Comparison of ENCODE assay signal across 8 cellular contexts in the genomic region with DNA sequence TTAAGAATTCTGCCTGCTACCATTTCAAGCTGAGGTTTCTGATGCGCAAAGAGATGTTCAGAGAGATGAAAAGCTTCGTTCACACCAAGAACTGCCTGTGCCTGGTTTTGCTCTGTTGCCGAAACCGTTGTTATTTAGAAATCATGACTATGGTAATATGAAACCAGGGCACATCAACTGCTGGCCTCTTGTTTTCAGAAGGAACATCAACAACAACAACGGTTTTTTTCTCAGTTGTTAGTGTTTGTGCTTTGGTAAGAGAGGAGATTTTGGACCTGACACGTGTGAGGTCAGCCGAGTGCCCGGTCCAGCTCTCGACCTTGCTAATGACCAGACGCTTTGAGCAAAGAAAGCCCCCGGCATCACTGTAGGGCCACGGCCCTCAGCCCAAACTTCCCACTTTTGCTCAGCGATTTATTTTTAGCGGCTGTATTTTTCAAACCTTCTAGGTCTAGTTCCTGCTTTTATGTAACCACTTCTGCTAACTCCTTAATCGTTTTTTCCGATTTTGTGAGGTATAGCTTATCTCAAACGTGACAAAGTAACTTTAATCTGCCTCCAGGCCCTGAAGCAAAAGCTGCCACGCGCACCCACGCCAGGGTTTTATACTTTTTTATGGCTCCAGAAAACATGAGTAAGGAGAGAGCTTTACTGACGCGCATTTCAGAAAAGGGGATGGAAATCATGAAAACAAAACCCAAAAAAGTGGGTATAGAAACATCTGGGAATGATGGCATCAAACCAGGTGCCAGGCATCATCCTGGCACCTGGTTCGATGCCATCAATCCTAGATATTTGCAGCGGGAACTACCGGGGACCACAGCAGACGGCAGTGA. TPM values are rescaled to one million over a fixed set of nuclear protein-coding genes. Genes with fewer than 3 reads are reported as not detected.
DNase-seq lines count a peak whose midpoint lies in the region; ATAC-seq, FAIRE-seq and TF ChIP-seq lines count a peak whose summit lies in the region.

No MANE protein-coding gene starts in this region.

- H3K27me3 Mint-ChIP-seq in activated B cell treated with CpG ODN at 0.5 μM for 24 hours, result no peaks in the 10 kb centered on the region

- H3K9me3 ChIP-seq in mononuclear cell (ENCODE audit: low read depth, low read length) (no peaks in the 10 kb centered on the region), SJCRH30 (replicated peaks) (no peaks in the 10 kb centered on the region), small intestine (ENCODE audit: control insufficient read depth, low read depth) (no peaks in the 10 kb centered on the region)

- H3K27ac Mint-ChIP-seq in activated B cell treated with CpG ODN at 0.5 μM for 24 hours, result no peak overlapping the region

- DNase-seq in activated B cell treated with CpG ODN at 0.5 μM for 24 hours (peak; percentile 59), DMS79 treated with DMSO at 0.1 percent for 48 hours (lab: John Stamatoyannopoulos, UW) (no peak), SJCRH30 (no peak), small intestine (no peak)

- CTCF ChIA-PET in activated B cell treated with CpG ODN at 0.5 μM for 24 hours (lab: Charles Lee), result interaction anchor here (0.6 to 3.6 kb wide), 10 partner anchors 10 to 98 kb away, joined by 3 to 24 read pairs (median 5); no protein-coding TSS in a partner anchor

- 59 to 76% (median 65%) methylated on average over 26 of the region's 26 CpGs for WGBS in small intestine, 3 donors

- no peak for FAIRE-seq in small intestine (lab: Jason Lieb, UNC)

- H3K4me3 ChIP-seq in mononuclear cell (ENCODE audit: low read length) (peak overlapping the region; percentile 18), SJCRH30 (no peak overlapping the region), small intestine (ENCODE audit: low read depth in 1 of 2, low read length in 2 of 2) (no peak overlapping the region)

- peaks cover 25% of the 10 kb centered on the region for H3K4me1 Mint-ChIP-seq in activated B cell treated with CpG ODN at 0.5 μM for 24 hours

- H3K4me3 Mint-ChIP-seq in activated B cell treated with CpG ODN at 0.5 μM for 24 hours, result no peak overlapping the region

- H3K4me1 ChIP-seq in mononuclear cell (ENCODE audit: insufficient read depth, low read length), result peaks cover 100% of the 10 kb centered on the region
- H3K4me1 ChIP-seq in SJCRH30, result no peaks in the 10 kb centered on the region
- peaks cover 3 to 14% of the 10 kb centered on the region in 2 donors for H3K4me1 ChIP-seq in small intestine (ENCODE audit: control insufficient read depth in 2 of 2, insufficient read depth in 1 of 2, low read depth in 1 of 2, low read length in 1 of 2)

- ATAC-seq in GM18502 (IDR thresholded peaks at IDR 0.05; ENCODE audit: poor library complexity, unreplicated experiment), result peak; percentile 51
- peak; percentile 49 for ATAC-seq in HG03066 (IDR thresholded peaks at IDR 0.05; ENCODE audit: low read depth, unreplicated experiment)
- ATAC-seq in activated B cell treated with CpG ODN at 0.5 μM for 24 hours (ENCODE audit: low read depth), result peak; percentile 42
- no peak for ATAC-seq in HG03342 (IDR thresholded peaks at IDR 0.05; ENCODE audit: unreplicated experiment)

- H3K36me3 ChIP-seq in SJCRH30, result no peaks in the 10 kb centered on the region
- no peaks in the 10 kb centered on the region for H3K36me3 ChIP-seq in small intestine (ENCODE audit: control insufficient read depth in 2 of 2, insufficient read depth in 2 of 2, low read length in 2 of 2)

- no peak overlapping the region for H3K27ac ChIP-seq in SJCRH30
- peak overlapping the region in 1 of 2 donors; percentile 71 for H3K27ac ChIP-seq in small intestine (ENCODE audit: low read depth in 1 of 2, low read length in 1 of 2)

- POLR2A ChIA-PET in activated B cell treated with CpG ODN at 0.5 μM for 24 hours (lab: Charles Lee), result interaction anchor here (0.5 to 18.5 kb wide), 34 partner anchors 8 to 948 kb away, joined by 3 to 828 read pairs (median 5); a partner anchor contains a TSS

- no peaks in the 10 kb centered on the region for H3K27me3 ChIP-seq in mononuclear cell (ENCODE audit: insufficient read depth, low read length)
- H3K27me3 ChIP-seq in SJCRH30, result no peaks in the 10 kb centered on the region
- H3K27me3 ChIP-seq in small intestine (ENCODE audit: control insufficient read depth in 2 of 2, insufficient read depth in 2 of 2, low read length in 2 of 2), result peaks cover 0 to 2% of the 10 kb centered on the region in 2 donors

- intact Hi-C loops in activated B cell treated with CpG ODN at 0.5 μM for 24 hours (cut with micrococcal nuclease), result loop anchor here (1.0 kb wide), 8 partner anchors 7 to 221 kb away; no protein-coding TSS in a partner anchor

- TF ChIP-seq CTCF in activated B cell treated with CpG ODN at 0.5 μM for 24 hours (IDR thresholded peaks at IDR 0.05), result no peak

- peaks cover 14% of the 10 kb centered on the region for H3K36me3 Mint-ChIP-seq in activated B cell treated with CpG ODN at 0.5 μM for 24 hours (ENCODE audit: low read depth)

- no peaks in the 10 kb centered on the region for H3K9me3 Mint-ChIP-seq in activated B cell treated with CpG ODN at 0.5 μM for 24 hours

RNA-seq across cellular contexts. Expression of a gene that starts 42.0 kb away (rescaled TPM):
- 76.8 and 87.6 TPM in 2 replicates for total RNA-seq in activated B cell treated with CpG ODN at 0.5 μM for 24 hours
- total RNA-seq in mononuclear cell, result 184 TPM
- total RNA-seq in SJCRH30 (2014; rRNA removed; shearing (Covaris generic)), result 2.3 and 4.1 TPM in 2 replicates
- polyA plus RNA-seq in small intestine, result 10 to 100 TPM in 1 of 3 donors, 1 to 10 TPM in 2; 1.1 to 25.4 (median 3.8) TPM

Comparison
In these comparisons a context has a peak if more than half of its experiments do, and no peak if none do; other contexts are left out.
1. RNA of a gene that starts 42.0 kb away (total RNA-seq): 184 TPM in mononuclear cell (single experiment) and 76.8 to 87.6 TPM in activated B cell treated with CpG ODN at 0.5 μM for 24 hours; 2.3 to 4.1 TPM in SJCRH30; every median in the first group is over 10 times any median in the second.